Comparison of ENCODE assay signal across 1 cellular context in genomic region chr3:58625196-58625595, GRCh38.
TF ChIP-seq lines count a peak whose summit lies in the region.

No MANE protein-coding gene starts in this region.

TF ChIP-seq in H1, 55 proteins besides CTCF, POLR2A, EP300 and RAD21:
- TF ChIP-seq RXRA (IDR thresholded peaks at IDR 0.05; ENCODE audit: insufficient read depth, low read depth, low read length) = 0 out of 2 replicates have a peak, but pooled peaks have one; percentile 47
- no peak for TF ChIP-seq KDM4A (IDR thresholded peaks at IDR 0.05; ENCODE audit: low read depth, low read length, severe bottlenecking)
